Comparison of ENCODE assay signal across 1 cellular context in the genomic region with DNA sequence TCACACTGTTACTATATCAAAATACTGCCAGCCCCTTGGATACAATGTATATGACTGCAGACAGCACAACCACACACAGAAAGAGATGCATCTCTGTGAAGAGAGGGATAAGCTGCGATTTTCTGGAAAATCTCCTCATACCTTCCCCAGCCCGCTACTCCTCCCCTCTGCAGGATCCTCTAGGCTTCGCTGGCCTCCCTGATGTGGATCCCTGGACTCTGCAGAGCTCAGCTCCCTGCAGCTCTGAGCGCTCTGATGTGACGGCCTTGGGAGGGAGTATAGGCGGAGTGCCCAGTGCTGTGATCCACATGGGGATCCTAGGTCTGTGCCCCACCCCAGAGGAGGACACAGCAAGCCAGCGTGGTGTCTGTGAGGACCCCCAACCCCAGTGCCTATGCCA.
TF ChIP-seq lines count a peak whose summit lies in the region.

No MANE protein-coding gene starts in this region.

TF ChIP-seq in HepG2, 621 proteins besides CTCF, POLR2A, EP300 and RAD21 (continued from another document):
- TF ChIP-seq, protein P1, sequence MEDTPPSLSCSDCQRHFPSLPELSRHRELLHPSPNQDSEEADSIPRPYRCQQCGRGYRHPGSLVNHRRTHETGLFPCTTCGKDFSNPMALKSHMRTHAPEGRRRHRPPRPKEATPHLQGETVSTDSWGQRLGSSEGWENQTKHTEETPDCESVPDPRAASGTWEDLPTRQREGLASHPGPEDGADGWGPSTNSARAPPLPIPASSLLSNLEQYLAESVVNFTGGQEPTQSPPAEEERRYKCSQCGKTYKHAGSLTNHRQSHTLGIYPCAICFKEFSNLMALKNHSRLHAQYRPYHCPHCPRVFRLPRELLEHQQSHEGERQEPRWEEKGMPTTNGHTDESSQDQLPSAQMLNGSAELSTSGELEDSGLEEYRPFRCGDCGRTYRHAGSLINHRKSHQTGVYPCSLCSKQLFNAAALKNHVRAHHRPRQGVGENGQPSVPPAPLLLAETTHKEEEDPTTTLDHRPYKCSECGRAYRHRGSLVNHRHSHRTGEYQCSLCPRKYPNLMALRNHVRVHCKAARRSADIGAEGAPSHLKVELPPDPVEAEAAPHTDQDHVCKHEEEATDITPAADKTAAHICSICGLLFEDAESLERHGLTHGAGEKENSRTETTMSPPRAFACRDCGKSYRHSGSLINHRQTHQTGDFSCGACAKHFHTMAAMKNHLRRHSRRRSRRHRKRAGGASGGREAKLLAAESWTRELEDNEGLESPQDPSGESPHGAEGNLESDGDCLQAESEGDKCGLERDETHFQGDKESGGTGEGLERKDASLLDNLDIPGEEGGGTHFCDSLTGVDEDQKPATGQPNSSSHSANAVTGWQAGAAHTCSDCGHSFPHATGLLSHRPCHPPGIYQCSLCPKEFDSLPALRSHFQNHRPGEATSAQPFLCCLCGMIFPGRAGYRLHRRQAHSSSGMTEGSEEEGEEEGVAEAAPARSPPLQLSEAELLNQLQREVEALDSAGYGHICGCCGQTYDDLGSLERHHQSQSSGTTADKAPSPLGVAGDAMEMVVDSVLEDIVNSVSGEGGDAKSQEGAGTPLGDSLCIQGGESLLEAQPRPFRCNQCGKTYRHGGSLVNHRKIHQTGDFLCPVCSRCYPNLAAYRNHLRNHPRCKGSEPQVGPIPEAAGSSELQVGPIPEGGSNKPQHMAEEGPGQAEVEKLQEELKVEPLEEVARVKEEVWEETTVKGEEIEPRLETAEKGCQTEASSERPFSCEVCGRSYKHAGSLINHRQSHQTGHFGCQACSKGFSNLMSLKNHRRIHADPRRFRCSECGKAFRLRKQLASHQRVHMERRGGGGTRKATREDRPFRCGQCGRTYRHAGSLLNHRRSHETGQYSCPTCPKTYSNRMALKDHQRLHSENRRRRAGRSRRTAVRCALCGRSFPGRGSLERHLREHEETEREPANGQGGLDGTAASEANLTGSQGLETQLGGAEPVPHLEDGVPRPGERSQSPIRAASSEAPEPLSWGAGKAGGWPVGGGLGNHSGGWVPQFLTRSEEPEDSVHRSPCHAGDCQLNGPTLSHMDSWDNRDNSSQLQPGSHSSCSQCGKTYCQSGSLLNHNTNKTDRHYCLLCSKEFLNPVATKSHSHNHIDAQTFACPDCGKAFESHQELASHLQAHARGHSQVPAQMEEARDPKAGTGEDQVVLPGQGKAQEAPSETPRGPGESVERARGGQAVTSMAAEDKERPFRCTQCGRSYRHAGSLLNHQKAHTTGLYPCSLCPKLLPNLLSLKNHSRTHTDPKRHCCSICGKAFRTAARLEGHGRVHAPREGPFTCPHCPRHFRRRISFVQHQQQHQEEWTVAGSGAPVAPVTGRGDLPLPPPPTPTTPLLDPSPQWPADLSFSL (CRISPR knock-in tag; IDR thresholded peaks at IDR 0.05), result no peak
- TF ChIP-seq HDAC1 (CRISPR knock-in tag; IDR thresholded peaks at IDR 0.05) (no peak), MIER3 (CRISPR knock-in tag; IDR thresholded peaks at IDR 0.05; ENCODE audit: borderline replicate concordance) (no peak), GLI4 (CRISPR knock-in tag; IDR thresholded peaks at IDR 0.05; ENCODE audit: borderline replicate concordance) (no peak), TEAD3 (CRISPR knock-in tag; optimal IDR thresholded peaks at IDR 0.05; ENCODE audit: borderline replicate concordance) (no peak), GTF3A (CRISPR knock-in tag; conservative IDR thresholded peaks at IDR 0.05) (no peak), ZNF678 (CRISPR knock-in tag; IDR thresholded peaks at IDR 0.05) (no peak), CREM (IDR thresholded peaks at IDR 0.05) (no peak), CREM (CRISPR knock-in tag; IDR thresholded peaks at IDR 0.05) (no peak), ZNF761 (CRISPR knock-in tag; conservative IDR thresholded peaks at IDR 0.05) (no peak), ZNF20 (CRISPR knock-in tag; IDR thresholded peaks at IDR 0.05) (no peak), ERF (CRISPR knock-in tag; IDR thresholded peaks at IDR 0.05) (no peak), TOPORS (CRISPR knock-in tag; IDR thresholded peaks at IDR 0.05) (no peak)
- TF ChIP-seq, protein P2, sequence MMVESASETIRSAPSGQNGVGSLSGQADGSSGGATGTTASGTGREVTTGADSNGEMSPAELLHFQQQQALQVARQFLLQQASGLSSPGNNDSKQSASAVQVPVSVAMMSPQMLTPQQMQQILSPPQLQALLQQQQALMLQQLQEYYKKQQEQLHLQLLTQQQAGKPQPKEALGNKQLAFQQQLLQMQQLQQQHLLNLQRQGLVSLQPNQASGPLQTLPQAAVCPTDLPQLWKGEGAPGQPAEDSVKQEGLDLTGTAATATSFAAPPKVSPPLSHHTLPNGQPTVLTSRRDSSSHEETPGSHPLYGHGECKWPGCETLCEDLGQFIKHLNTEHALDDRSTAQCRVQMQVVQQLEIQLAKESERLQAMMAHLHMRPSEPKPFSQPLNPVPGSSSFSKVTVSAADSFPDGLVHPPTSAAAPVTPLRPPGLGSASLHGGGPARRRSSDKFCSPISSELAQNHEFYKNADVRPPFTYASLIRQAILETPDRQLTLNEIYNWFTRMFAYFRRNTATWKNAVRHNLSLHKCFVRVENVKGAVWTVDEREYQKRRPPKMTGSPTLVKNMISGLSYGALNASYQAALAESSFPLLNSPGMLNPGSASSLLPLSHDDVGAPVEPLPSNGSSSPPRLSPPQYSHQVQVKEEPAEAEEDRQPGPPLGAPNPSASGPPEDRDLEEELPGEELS (CRISPR knock-in tag; IDR thresholded peaks at IDR 0.05), result no peak
- TF ChIP-seq, protein P3, sequence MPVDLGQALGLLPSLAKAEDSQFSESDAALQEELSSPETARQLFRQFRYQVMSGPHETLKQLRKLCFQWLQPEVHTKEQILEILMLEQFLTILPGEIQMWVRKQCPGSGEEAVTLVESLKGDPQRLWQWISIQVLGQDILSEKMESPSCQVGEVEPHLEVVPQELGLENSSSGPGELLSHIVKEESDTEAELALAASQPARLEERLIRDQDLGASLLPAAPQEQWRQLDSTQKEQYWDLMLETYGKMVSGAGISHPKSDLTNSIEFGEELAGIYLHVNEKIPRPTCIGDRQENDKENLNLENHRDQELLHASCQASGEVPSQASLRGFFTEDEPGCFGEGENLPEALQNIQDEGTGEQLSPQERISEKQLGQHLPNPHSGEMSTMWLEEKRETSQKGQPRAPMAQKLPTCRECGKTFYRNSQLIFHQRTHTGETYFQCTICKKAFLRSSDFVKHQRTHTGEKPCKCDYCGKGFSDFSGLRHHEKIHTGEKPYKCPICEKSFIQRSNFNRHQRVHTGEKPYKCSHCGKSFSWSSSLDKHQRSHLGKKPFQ (CRISPR knock-in tag; IDR thresholded peaks at IDR 0.05; ENCODE audit: insufficient replicate concordance), result no peak
- TF ChIP-seq, protein P4, sequence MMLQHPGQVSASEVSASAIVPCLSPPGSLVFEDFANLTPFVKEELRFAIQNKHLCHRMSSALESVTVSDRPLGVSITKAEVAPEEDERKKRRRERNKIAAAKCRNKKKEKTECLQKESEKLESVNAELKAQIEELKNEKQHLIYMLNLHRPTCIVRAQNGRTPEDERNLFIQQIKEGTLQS (CRISPR knock-in tag; IDR thresholded peaks at IDR 0.05), result no peak
- TF ChIP-seq, protein P5, sequence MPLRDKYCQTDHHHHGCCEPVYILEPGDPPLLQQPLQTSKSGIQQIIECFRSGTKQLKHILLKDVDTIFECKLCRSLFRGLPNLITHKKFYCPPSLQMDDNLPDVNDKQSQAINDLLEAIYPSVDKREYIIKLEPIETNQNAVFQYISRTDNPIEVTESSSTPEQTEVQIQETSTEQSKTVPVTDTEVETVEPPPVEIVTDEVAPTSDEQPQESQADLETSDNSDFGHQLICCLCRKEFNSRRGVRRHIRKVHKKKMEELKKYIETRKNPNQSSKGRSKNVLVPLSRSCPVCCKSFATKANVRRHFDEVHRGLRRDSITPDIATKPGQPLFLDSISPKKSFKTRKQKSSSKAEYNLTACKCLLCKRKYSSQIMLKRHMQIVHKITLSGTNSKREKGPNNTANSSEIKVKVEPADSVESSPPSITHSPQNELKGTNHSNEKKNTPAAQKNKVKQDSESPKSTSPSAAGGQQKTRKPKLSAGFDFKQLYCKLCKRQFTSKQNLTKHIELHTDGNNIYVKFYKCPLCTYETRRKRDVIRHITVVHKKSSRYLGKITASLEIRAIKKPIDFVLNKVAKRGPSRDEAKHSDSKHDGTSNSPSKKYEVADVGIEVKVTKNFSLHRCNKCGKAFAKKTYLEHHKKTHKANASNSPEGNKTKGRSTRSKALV (CRISPR knock-in tag; IDR thresholded peaks at IDR 0.05), result no peak
